ENCODE assay signal across 10 cellular contexts in genomic region chr10:77386833-77387232, GRCh38.
A peak's percentile ranks its signal among the peaks of the same experiment; 100 is the strongest.
DNase-seq lines count a peak whose midpoint lies in the region; ATAC-seq and TF ChIP-seq lines count a peak whose summit lies in the region.
"Had no signal": no experiment of that assay in that cellular context is flagged by ENCODE, and none has a peak within 500 bp of the region (broad histone marks: within the 10 kb centered on the region; RNA-seq: fewer than 3 reads in every experiment).

No MANE protein-coding gene starts in this region.

- ATAC-seq in gastroesophageal sphincter (no peak), HG02678 (IDR thresholded peaks at IDR 0.05; ENCODE audit: unreplicated experiment) (no peak)
- ATAC-seq in stimulated activated naive CD8-positive, alpha-beta T cell treated with anti-CD3 and anti-CD28 coated beads, Interleukin-15, Interleukin-2, amounts not matched to agents 100 U/mL and 50 U/mL, for 24 hours = no peak

- intact Hi-C loops in spleen (cut with DNase I; ENCODE audit: low total_unique reads) = loop anchor here (10.0 kb wide), 1 partner anchor 212 kb away; no protein-coding TSS in a partner anchor

- H3K4me1 ChIP-seq in gastroesophageal sphincter = peaks cover 2 to 69% (median 27%) of the 10 kb centered on the region in 3 donors
- H3K4me1 ChIP-seq in spleen = peaks cover 0 to 12% (median 5%) of the 10 kb centered on the region in 6 donors

- TF ChIP-seq EP300 in gastroesophageal sphincter (IDR thresholded peaks at IDR 0.05) = no peak

- H3K27me3 ChIP-seq in gastroesophageal sphincter = no peaks in the 10 kb centered on the region
- peaks cover 0 to 74% (median 10%) of the 10 kb centered on the region in 7 donors for H3K27me3 ChIP-seq in spleen (replicated peaks in 1 of 7)

- WGBS in gastroesophageal sphincter (ENCODE audit: low coverage in 1 of 2), 2 donors = 4 to 7% methylated on average over 5 of the region's 5 CpGs
- 4 to 12% (median 11%) methylated on average over 5 of the region's 5 CpGs for WGBS in spleen, 5 donors

- TF ChIP-seq POLR2A in gastroesophageal sphincter (IDR thresholded peaks at IDR 0.05) (no peak), spleen (IDR thresholded peaks at IDR 0.05) (no peak)

- H3K36me3 ChIP-seq in gastroesophageal sphincter (no peaks in the 10 kb centered on the region), spleen (no peaks in the 10 kb centered on the region)

- H3K9me3 ChIP-seq in gastroesophageal sphincter = no peaks in the 10 kb centered on the region
- H3K9me3 ChIP-seq in spleen = no peaks in the 10 kb centered on the region

- H3K27ac ChIP-seq in angular gyrus (ENCODE audit: low read depth, low read length) (peak overlapping the region; percentile 67), gastroesophageal sphincter (peak overlapping the region in 3 of 4 donors; percentile 59 to 80 (median 79)), spleen (no peak overlapping the region)

- no peak for TF ChIP-seq CTCF in gastroesophageal sphincter (IDR thresholded peaks at IDR 0.05)
- TF ChIP-seq CTCF in spleen (IDR thresholded peaks at IDR 0.05 in 8 of 11, conservative IDR thresholded peaks at IDR 0.05 in 3 of 11) = no peak

- DNase-seq in GM03348 (ENCODE audit: low spot score) = peak; percentile 58
- DNase-seq in stimulated activated naive CD8-positive, alpha-beta T cell treated with anti-CD3 and anti-CD28 coated beads, Interleukin-15, Interleukin-2, amounts not matched to agents 100 U/mL and 50 U/mL, for 24 hours = peak; percentile 7
- DNase-seq in OCI-M1 (lab: John Stamatoyannopoulos, UW) = no peak
- no peak for DNase-seq in cerebellar nuclear complex (lab: John Stamatoyannopoulos, UW)
- no peak for DNase-seq in spleen
- DNase-seq: DND-41, SIG-M5 had no signal

- H3K4me3 ChIP-seq in gastroesophageal sphincter (no peak overlapping the region), spleen (no peak overlapping the region)

Comparison
In these comparisons a context has a peak if more than half of its experiments do, and no peak if none do; other contexts are left out.
1. DNase-seq: peak in GM03348 (single experiment) and stimulated activated naive CD8-positive, alpha-beta T cell treated with anti-CD3 and anti-CD28 coated beads, Interleukin-15, Interleukin-2, amounts not matched to agents 100 U/mL and 50 U/mL, for 24 hours (single experiment); none in OCI-M1 (single experiment), cerebellar nuclear complex (0 of 2) and spleen (single experiment).
2. H3K27ac ChIP-seq: peak in angular gyrus (single experiment) and gastroesophageal sphincter (3 of 4); none in spleen (0 of 8).